In genomic region chr11:11512929-11513328, GRCh38 we compare ENCODE assay signal across 24 cellular contexts.
DNase-seq lines count a peak whose midpoint lies in the region; ATAC-seq and TF ChIP-seq lines count a peak whose summit lies in the region.
"Had no signal": no experiment of that assay in that cellular context is flagged by ENCODE, and none has a peak within 500 bp of the region (broad histone marks: within the 10 kb centered on the region; RNA-seq: fewer than 3 reads in every experiment).

No MANE protein-coding gene starts in this region.

- in situ Hi-C loops in mammary epithelial cell (cut with MboI; ENCODE audit: low sequenced_read_pairs in 2 of 2) (no loop called here), gastrocnemius medialis (cut with MboI; ENCODE audit: low sequenced_read_pairs in 4 of 4) (no loop called here)

- no peaks in the 10 kb centered on the region for H3K27me3 Mint-ChIP-seq in MCF 10A (ENCODE audit: insufficient read depth, unreplicated experiment)
- H3K27me3 Mint-ChIP-seq in CD4-positive, alpha-beta memory T cell: peaks cover 2% of the 10 kb centered on the region in 2 donors
- H3K27me3 Mint-ChIP-seq: CD4-positive, alpha-beta T cell had no signal

- TF ChIP-seq CTCF in MCF 10A (IDR thresholded peaks at IDR 0.05; ENCODE audit: unreplicated experiment) (no peak), mammary epithelial cell (conservative IDR thresholded peaks at IDR 0.05 in 1 of 2, IDR thresholded peaks at IDR 0.05 in 1 of 2; ENCODE audit: extremely low read depth in 1 of 2, insufficient read depth in 1 of 2, low read depth in 1 of 2, low read length in 2 of 2) (no peak), gastrocnemius medialis (IDR thresholded peaks at IDR 0.05 in 4 of 5, conservative IDR thresholded peaks at IDR 0.05 in 1 of 5) (no peak), coronary artery (IDR thresholded peaks at IDR 0.05) (no peak)

- H3K27me3 ChIP-seq in mammary epithelial cell (ENCODE audit: insufficient read depth, low read length): no peaks in the 10 kb centered on the region
- H3K27me3 ChIP-seq in gastrocnemius medialis: no peaks in the 10 kb centered on the region
- no peaks in the 10 kb centered on the region for H3K27me3 ChIP-seq in CD4-positive, alpha-beta memory T cell (ENCODE audit: insufficient read depth, low read length)
- H3K27me3 ChIP-seq: BLaER1 treated with 17β-estradiol and CSF1 and Interleukin-3, amounts not matched to agents 10 nM and 100 nM had no signal

- peak overlapping the region; percentile 35 for H3K27ac Mint-ChIP-seq in MCF 10A (ENCODE audit: low read depth, unreplicated experiment)
- no peak overlapping the region for H3K27ac Mint-ChIP-seq in CD4-positive, alpha-beta memory T cell
- H3K27ac Mint-ChIP-seq: CD4-positive, alpha-beta T cell had no signal

- peak; percentile 7 to 12 for ATAC-seq in gastrocnemius medialis
- ATAC-seq: HepG2 had no signal

- peaks cover 7% of the 10 kb centered on the region for H3K4me1 Mint-ChIP-seq in MCF 10A (ENCODE audit: insufficient read depth, unreplicated experiment)
- no peaks in the 10 kb centered on the region for H3K4me1 Mint-ChIP-seq in CD4-positive, alpha-beta memory T cell

- H3K4me3 ChIP-seq in mammary epithelial cell (replicated peaks in 1 of 3; ENCODE audit: insufficient read depth in 1 of 3, low read depth in 2 of 3, low read length in 3 of 3) (no peak overlapping the region), gastrocnemius medialis (no peak overlapping the region), coronary artery (no peak overlapping the region)
- no peak overlapping the region for H3K4me3 ChIP-seq in CD4-positive, alpha-beta memory T cell (ENCODE audit: low read length in 2 of 2)
- H3K4me3 ChIP-seq: BLaER1 treated with 17β-estradiol and CSF1 and Interleukin-3, amounts not matched to agents 10 nM and 100 nM; SJSA1 had no signal

- H3K4me2 ChIP-seq in mammary epithelial cell (ENCODE audit: insufficient read depth, low read depth, low read length): no peak overlapping the region
- H3K4me2 ChIP-seq: BLaER1 treated with 17β-estradiol and CSF1 and Interleukin-3, amounts not matched to agents 10 nM and 100 nM had no signal

- intact Hi-C loops in MCF 10A (cut with micrococcal nuclease) (no loop called here), mammary epithelial cell (cut with micrococcal nuclease) (no loop called here), gastrocnemius medialis (cut with DNase I; ENCODE audit: low total_unique reads) (loop anchor here (5.0 kb wide), 2 partner anchors 111 to 201 kb away; no protein-coding TSS in a partner anchor)
- intact Hi-C loops in CD4-positive, alpha-beta memory T cell (cut with micrococcal nuclease): no loop called here

- no peaks in the 10 kb centered on the region for H3K9me3 ChIP-seq in mammary epithelial cell (replicated peaks; ENCODE audit: insufficient read depth, low read length)
- no peaks in the 10 kb centered on the region for H3K9me3 ChIP-seq in gastrocnemius medialis
- H3K9me3 ChIP-seq in CD4-positive, alpha-beta memory T cell (ENCODE audit: control insufficient read depth in 1 of 2, low read length in 2 of 2): no peaks in the 10 kb centered on the region
- H3K9me3 ChIP-seq: BLaER1 treated with 17β-estradiol and CSF1 and Interleukin-3, amounts not matched to agents 10 nM and 100 nM; SJSA1 had no signal

- peaks cover 7% of the 10 kb centered on the region for H3K4me1 ChIP-seq in mammary epithelial cell (ENCODE audit: insufficient read depth, low read length)
- H3K4me1 ChIP-seq in gastrocnemius medialis: peaks cover 38 to 64% of the 10 kb centered on the region in 2 donors
- H3K4me1 ChIP-seq in CD4-positive, alpha-beta memory T cell (ENCODE audit: insufficient read depth, low read length): no peaks in the 10 kb centered on the region
- H3K4me1 ChIP-seq: BLaER1 treated with 17β-estradiol and CSF1 and Interleukin-3, amounts not matched to agents 10 nM and 100 nM had no signal

- POLR2A ChIA-PET in MCF 10A (lab: Yijun Ruan, JAX): no interaction called here
- POLR2A ChIA-PET in CD4-positive, alpha-beta memory T cell (lab: Charles Lee; ENCODE audit: partially characterized antibody): no interaction called here

- no peak overlapping the region for H3K4me3 Mint-ChIP-seq in MCF 10A (ENCODE audit: unreplicated experiment)
- H3K4me3 Mint-ChIP-seq in CD4-positive, alpha-beta memory T cell: no peak overlapping the region
- H3K4me3 Mint-ChIP-seq: CD4-positive, alpha-beta T cell had no signal

- TF ChIP-seq POLR2A in gastrocnemius medialis (IDR thresholded peaks at IDR 0.05): no peak

- WGBS in mammary epithelial cell (ENCODE audit: low coverage, missing lambda C conversion rate): 81% methylated on average over 4 of the region's 4 CpGs

- H3K9me3 Mint-ChIP-seq in MCF 10A (ENCODE audit: unreplicated experiment): no peaks in the 10 kb centered on the region
- H3K9me3 Mint-ChIP-seq in CD4-positive, alpha-beta memory T cell: no peaks in the 10 kb centered on the region
- H3K9me3 Mint-ChIP-seq: CD4-positive, alpha-beta T cell had no signal

- dilution Hi-C loops in mammary epithelial cell (cut with HindIII; ENCODE audit: low sequenced_read_pairs): no loop called here

- H3K36me3 ChIP-seq in mammary epithelial cell (ENCODE audit: insufficient read depth, low read length) (no peaks in the 10 kb centered on the region), gastrocnemius medialis (no peaks in the 10 kb centered on the region)
- no peaks in the 10 kb centered on the region for H3K36me3 ChIP-seq in CD4-positive, alpha-beta memory T cell (ENCODE audit: insufficient read depth, low read length)
- H3K36me3 ChIP-seq: BLaER1 treated with 17β-estradiol and CSF1 and Interleukin-3, amounts not matched to agents 10 nM and 100 nM; SJSA1 had no signal

- H4K20me1 ChIP-seq in mammary epithelial cell (ENCODE audit: insufficient read depth, low read length): no peaks in the 10 kb centered on the region
- H4K20me1 ChIP-seq: BLaER1 treated with 17β-estradiol and CSF1 and Interleukin-3, amounts not matched to agents 10 nM and 100 nM had no signal

- BruUV-seq in MCF 10A (replicated peaks; lab: Mats Ljungman, UMichigan) (no TSS peak), mammary epithelial cell (replicated peaks; lab: Mats Ljungman, UMichigan) (no TSS peak)

- DNase-seq in MCF 10A (ENCODE audit: unreplicated experiment): no peak
- DNase-seq in mammary epithelial cell: no peak
- peak; percentile 57 for DNase-seq in LHCN-M2 (ENCODE audit: low read depth)
- peak; percentile 15 for DNase-seq in fibroblast of gingiva (ENCODE audit: low read depth)
- DNase-seq in gastrocnemius medialis: no peak
- DNase-seq in NCI-H1694 treated with DMSO at 0.1 percent for 48 hours (lab: John Stamatoyannopoulos, UW): no peak
- no peak for DNase-seq in coronary artery (ENCODE audit: low spot score)
- DNase-seq in CD4-positive, alpha-beta memory T cell: no peak
- DNase-seq: CD4-positive, alpha-beta T cell; COR-L47; DMS53; Karpas-422; NCI-H1105; NCI-H1436 treated with DMSO at 0.1 percent for 48 hours; NCI-H1930; NCI-H2107; NCI-H446; NCI-H526; NCI-H82; NK-92 treated with Interleukin-12 subunit alpha and Interleukin-12 subunit beta, amount 100 ng/mL, for 24 hours had no signal

- H3K36me3 Mint-ChIP-seq in MCF 10A (ENCODE audit: insufficient read depth, unreplicated experiment): peaks cover 12% of the 10 kb centered on the region
- H3K36me3 Mint-ChIP-seq in CD4-positive, alpha-beta memory T cell: no peaks in the 10 kb centered on the region

- H2AFZ ChIP-seq in mammary epithelial cell (ENCODE audit: low read depth, low read length): no peak overlapping the region

- H3K79me2 ChIP-seq in mammary epithelial cell (ENCODE audit: insufficient read depth, low read length): peaks cover 49% of the 10 kb centered on the region

- no peak overlapping the region for H3K27ac ChIP-seq in mammary epithelial cell (ENCODE audit: insufficient read depth, low read depth, low read length)
- H3K27ac ChIP-seq in gastrocnemius medialis: peak overlapping the region; percentile 72 to 88 (median 82)
- H3K27ac ChIP-seq in coronary artery: no peak overlapping the region
- H3K27ac ChIP-seq in CD4-positive, alpha-beta memory T cell (ENCODE audit: low read depth, low read length): no peak overlapping the region
- H3K27ac ChIP-seq: 22Rv1; BLaER1 treated with 17β-estradiol and CSF1 and Interleukin-3, amounts not matched to agents 10 nM and 100 nM; SJSA1 had no signal

- no peak overlapping the region for H3K9ac ChIP-seq in mammary epithelial cell (ENCODE audit: insufficient read depth, low read length)
- H3K9ac ChIP-seq: BLaER1 treated with 17β-estradiol and CSF1 and Interleukin-3, amounts not matched to agents 10 nM and 100 nM had no signal

- CTCF ChIA-PET in MCF 10A (lab: Yijun Ruan, JAX) (interaction anchor here (0.6 kb wide), 1 partner anchor 1458 kb away, joined by 3 read pairs; no protein-coding TSS in a partner anchor), mammary epithelial cell (lab: Charles Lee; ENCODE audit: low non-redundant PET) (no interaction called here)
- CTCF ChIA-PET in CD4-positive, alpha-beta memory T cell (lab: Charles Lee; ENCODE audit: partially characterized antibody): no interaction called here

Comparison
In these comparisons a context has a peak if more than half of its experiments do, and no peak if none do; other contexts are left out.
1. DNase-seq: peak in LHCN-M2 (single experiment) and fibroblast of gingiva (single experiment); none in MCF 10A (single experiment), mammary epithelial cell (single experiment), gastrocnemius medialis (0 of 2), NCI-H1694 treated with DMSO at 0.1 percent for 48 hours (single experiment), coronary artery (single experiment) and CD4-positive, alpha-beta memory T cell (0 of 5).
2. H3K27ac ChIP-seq: peak in gastrocnemius medialis (4 of 4); none in mammary epithelial cell (single experiment), coronary artery (0 of 2) and CD4-positive, alpha-beta memory T cell (single experiment).